1 cellular context compared by ENCODE assay signal in the genomic region with DNA sequence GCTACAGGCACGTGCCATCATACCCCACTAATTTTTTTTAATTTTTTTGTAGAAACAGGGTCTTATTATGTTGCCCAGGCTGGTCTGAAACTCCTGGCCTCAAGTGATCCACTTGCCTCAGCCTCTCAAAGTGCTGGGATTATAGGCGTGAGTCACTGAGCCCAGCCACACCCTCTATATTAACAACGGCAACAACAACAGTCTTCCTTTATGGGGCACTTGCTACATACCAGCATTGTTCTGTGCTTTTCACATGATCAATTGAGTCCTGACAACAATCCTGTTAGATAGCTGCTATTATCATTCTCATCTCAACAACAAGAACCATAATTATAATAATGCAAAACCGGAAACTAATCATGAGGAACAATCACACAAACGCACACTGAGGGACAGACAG.
TF ChIP-seq lines count a peak whose summit lies in the region.

No MANE protein-coding gene starts in this region.

TF ChIP-seq in endothelial cell of umbilical vein, 7 proteins besides CTCF, POLR2A, EP300 and RAD21:
- peak; percentile 53 for TF ChIP-seq FOS (IDR thresholded peaks at IDR 0.05; ENCODE audit: borderline replicate concordance, insufficient read depth, low read length)
- TF ChIP-seq JUN (IDR thresholded peaks at IDR 0.05; ENCODE audit: borderline replicate concordance, insufficient read depth, insufficient read length, low read depth): no peak
